9 cellular contexts compared by ENCODE assay signal in genomic region chr3:128714887-128715496, GRCh38. TPM values are rescaled to one million over a fixed set of nuclear protein-coding genes. Genes with fewer than 3 reads are reported as not detected.
A peak's percentile ranks its signal among the peaks of the same experiment; 100 is the strongest.
DNase-seq lines count a peak whose midpoint lies in the region; ATAC-seq, FAIRE-seq and TF ChIP-seq lines count a peak whose summit lies in the region.
"Had no signal": no experiment of that assay in that cellular context is flagged by ENCODE, and none has a peak within 500 bp of the region (broad histone marks: within the 10 kb centered on the region; RNA-seq: fewer than 3 reads in every experiment).

No MANE protein-coding gene starts in this region.

- peak overlapping the region; percentile 88 to 90 for H3K27ac Mint-ChIP-seq in T-cell
- H3K27ac Mint-ChIP-seq in astrocyte (ENCODE audit: unreplicated experiment) = peak overlapping the region; percentile 66
- peak overlapping the region; percentile 85 for H3K27ac Mint-ChIP-seq in stimulated activated naive CD8-positive, alpha-beta T cell treated with anti-CD3 and anti-CD28 coated beads, Interleukin-15, Interleukin-2, amounts not matched to agents 100 ng/mL and 50 ng/mL, for 24 hours

- POLR2A ChIA-PET in T-cell (lab: Charles Lee) = interaction anchor here in 1 of 2 donors (0.5 kb wide), 1 partner anchor 70 kb away, joined by 5 read pairs; no protein-coding TSS in a partner anchor

- no peaks in the 10 kb centered on the region for H3K79me2 ChIP-seq in astrocyte (ENCODE audit: insufficient read depth, low read length)

- H4K20me1 ChIP-seq in astrocyte (ENCODE audit: insufficient read depth, low read length) = no peaks in the 10 kb centered on the region

- no peaks in the 10 kb centered on the region for H3K9me3 Mint-ChIP-seq in T-cell
- H3K9me3 Mint-ChIP-seq in astrocyte (ENCODE audit: unreplicated experiment) = peaks cover 11% of the 10 kb centered on the region
- H3K9me3 Mint-ChIP-seq in stimulated activated naive CD8-positive, alpha-beta T cell treated with anti-CD3 and anti-CD28 coated beads, Interleukin-15, Interleukin-2, amounts not matched to agents 100 ng/mL and 50 ng/mL, for 24 hours = no peaks in the 10 kb centered on the region

- no peak overlapping the region for H3K4me2 ChIP-seq in astrocyte (ENCODE audit: low read length)

- H3K9ac ChIP-seq in astrocyte (ENCODE audit: low read length) = no peak overlapping the region

- WGBS in heart right ventricle, 2 donors = 80 to 86% methylated on average over 3 of the region's 3 CpGs

- CTCF ChIA-PET in T-cell (lab: Charles Lee) = interaction anchor here in 1 of 2 donors (1.0 to 1.7 kb wide), 3 partner anchors 10 to 66 kb away, joined by 3 to 8 read pairs (median 4); no protein-coding TSS in a partner anchor

- H3K4me1 Mint-ChIP-seq in T-cell = peaks cover 19 to 22% (median 22%) of the 10 kb centered on the region in 3 donors
- H3K4me1 Mint-ChIP-seq in astrocyte (ENCODE audit: low read depth, unreplicated experiment) = no peaks in the 10 kb centered on the region
- peaks cover 11% of the 10 kb centered on the region for H3K4me1 Mint-ChIP-seq in stimulated activated naive CD8-positive, alpha-beta T cell treated with anti-CD3 and anti-CD28 coated beads, Interleukin-15, Interleukin-2, amounts not matched to agents 100 ng/mL and 50 ng/mL, for 24 hours (ENCODE audit: low read depth)

- intact Hi-C loops in heart right ventricle (cut with DNase I) = loop anchor here in 1 of 10 donors (10.0 kb wide), 1 partner anchor 140 kb away; no protein-coding TSS in a partner anchor
- intact Hi-C loops in Right ventricle myocardium superior (cut with DNase I) = no loop called here

- ATAC-seq in heart right ventricle = peak in 5 of 8 donors; percentile 30 to 72 (median 67)
- no peak for ATAC-seq in Right ventricle myocardium superior (ENCODE audit: poor library complexity)
- peak; percentile 74 to 98 (median 86) for ATAC-seq in T-cell (replicated peaks in 1 of 4)
- no peak for ATAC-seq in HG03432 (IDR thresholded peaks at IDR 0.05; ENCODE audit: unreplicated experiment)

- TF ChIP-seq CTCF in heart right ventricle (IDR thresholded peaks at IDR 0.05) (no peak), astrocyte (IDR thresholded peaks at IDR 0.05; ENCODE audit: insufficient read depth, low read depth, low read length) (no peak)

- H3K4me3 Mint-ChIP-seq in T-cell = peak overlapping the region in 2 of 3 donors; percentile 41 to 56
- no peak overlapping the region for H3K4me3 Mint-ChIP-seq in astrocyte (ENCODE audit: unreplicated experiment)
- H3K4me3 Mint-ChIP-seq in stimulated activated naive CD8-positive, alpha-beta T cell treated with anti-CD3 and anti-CD28 coated beads, Interleukin-15, Interleukin-2, amounts not matched to agents 100 ng/mL and 50 ng/mL, for 24 hours = no peak overlapping the region

- H3K36me3 ChIP-seq in heart right ventricle (no peaks in the 10 kb centered on the region), astrocyte (ENCODE audit: insufficient read depth, low read length) (no peaks in the 10 kb centered on the region)

- H2AFZ ChIP-seq in astrocyte (ENCODE audit: low read depth, low read length) = no peak overlapping the region

- no peaks in the 10 kb centered on the region for H3K9me3 ChIP-seq in heart right ventricle
- H3K9me3 ChIP-seq in astrocyte (ENCODE audit: insufficient read depth, low read depth, low read length) = no peaks in the 10 kb centered on the region

- H3K36me3 Mint-ChIP-seq in T-cell (no peaks in the 10 kb centered on the region), astrocyte (ENCODE audit: low read depth, unreplicated experiment) (no peaks in the 10 kb centered on the region)
- no peaks in the 10 kb centered on the region for H3K36me3 Mint-ChIP-seq in stimulated activated naive CD8-positive, alpha-beta T cell treated with anti-CD3 and anti-CD28 coated beads, Interleukin-15, Interleukin-2, amounts not matched to agents 100 ng/mL and 50 ng/mL, for 24 hours (ENCODE audit: low read depth)

- FAIRE-seq in astrocyte (lab: Jason Lieb, UNC) = no peak

- H3K4me3 ChIP-seq in heart right ventricle = no peak overlapping the region
- H3K4me3 ChIP-seq in astrocyte (ENCODE audit: insufficient read depth, low read depth, low read length) = no peak overlapping the region

- DNase-seq in heart right ventricle (no peak), Right ventricle myocardium superior (no peak), T-cell (peak in 28 of 34 experiments; percentile 7 to 53 (median 22)), astrocyte (ENCODE audit: low read depth) (no peak), HT-29 (ENCODE audit: low spot score) (no peak), NCI-H510A treated with DMSO at 0.1 percent for 48 hours (lab: John Stamatoyannopoulos, UW) (no peak)
- DNase-seq: islet precursor cell had no signal

- H3K27me3 ChIP-seq in heart right ventricle = no peaks in the 10 kb centered on the region
- peaks cover 13% of the 10 kb centered on the region for H3K27me3 ChIP-seq in astrocyte (ENCODE audit: insufficient read depth, low read length)

- H3K27me3 Mint-ChIP-seq in T-cell (no peaks in the 10 kb centered on the region), astrocyte (ENCODE audit: low read depth, unreplicated experiment) (peaks cover 14% of the 10 kb centered on the region)
- H3K27me3 Mint-ChIP-seq in stimulated activated naive CD8-positive, alpha-beta T cell treated with anti-CD3 and anti-CD28 coated beads, Interleukin-15, Interleukin-2, amounts not matched to agents 100 ng/mL and 50 ng/mL, for 24 hours = peaks cover 3% of the 10 kb centered on the region

- H3K4me1 ChIP-seq in heart right ventricle (peaks cover 0 to 23% (median 0%) of the 10 kb centered on the region in 9 donors), astrocyte (ENCODE audit: insufficient read depth, low read length) (no peaks in the 10 kb centered on the region)

- H3K27ac ChIP-seq in heart right ventricle (peak overlapping the region in 1 of 10 donors; percentile 13), astrocyte (ENCODE audit: low read depth, low read length) (no peak overlapping the region)

RNA-seq across cellular contexts. Expression of gene RAB7A, which starts 11.0 kb away (rescaled TPM):
- total RNA-seq in heart right ventricle (100 to 1,000 TPM; 234 to 348 (median 310) TPM), Right ventricle myocardium superior (240 TPM), T-cell (100 to 1,000 TPM; 130 to 161 (median 140) TPM), astrocyte (305 and 319 TPM in 2 replicates)
- 100 to 1,000 TPM; 161 to 173 TPM for polyA plus RNA-seq in heart right ventricle
- total RNA-seq in HT-29 (2014; rRNA removed; shearing (Covaris generic)) = 69.0 and 79.3 TPM in 2 replicates

Comparison
In these comparisons a context has a peak if more than half of its experiments do, and no peak if none do; other contexts are left out.
1. ATAC-seq: peak in heart right ventricle (5 of 8) and T-cell (4 of 4); none in Right ventricle myocardium superior (single experiment) and HG03432 (single experiment).
2. DNase-seq: peak in T-cell (28 of 34); none in heart right ventricle (0 of 2), Right ventricle myocardium superior (single experiment), astrocyte (single experiment), HT-29 (single experiment) and NCI-H510A treated with DMSO at 0.1 percent for 48 hours (single experiment).
3. H3K4me3 Mint-ChIP-seq: peak in T-cell (2 of 3); none in astrocyte (single experiment) and stimulated activated naive CD8-positive, alpha-beta T cell treated with anti-CD3 and anti-CD28 coated beads, Interleukin-15, Interleukin-2, amounts not matched to agents 100 ng/mL and 50 ng/mL, for 24 hours (single experiment).
4. Peak in every context shown above with its lines, with median percentiles within 50 percentile points of each other: H3K27ac Mint-ChIP-seq.